In the genomic region with DNA sequence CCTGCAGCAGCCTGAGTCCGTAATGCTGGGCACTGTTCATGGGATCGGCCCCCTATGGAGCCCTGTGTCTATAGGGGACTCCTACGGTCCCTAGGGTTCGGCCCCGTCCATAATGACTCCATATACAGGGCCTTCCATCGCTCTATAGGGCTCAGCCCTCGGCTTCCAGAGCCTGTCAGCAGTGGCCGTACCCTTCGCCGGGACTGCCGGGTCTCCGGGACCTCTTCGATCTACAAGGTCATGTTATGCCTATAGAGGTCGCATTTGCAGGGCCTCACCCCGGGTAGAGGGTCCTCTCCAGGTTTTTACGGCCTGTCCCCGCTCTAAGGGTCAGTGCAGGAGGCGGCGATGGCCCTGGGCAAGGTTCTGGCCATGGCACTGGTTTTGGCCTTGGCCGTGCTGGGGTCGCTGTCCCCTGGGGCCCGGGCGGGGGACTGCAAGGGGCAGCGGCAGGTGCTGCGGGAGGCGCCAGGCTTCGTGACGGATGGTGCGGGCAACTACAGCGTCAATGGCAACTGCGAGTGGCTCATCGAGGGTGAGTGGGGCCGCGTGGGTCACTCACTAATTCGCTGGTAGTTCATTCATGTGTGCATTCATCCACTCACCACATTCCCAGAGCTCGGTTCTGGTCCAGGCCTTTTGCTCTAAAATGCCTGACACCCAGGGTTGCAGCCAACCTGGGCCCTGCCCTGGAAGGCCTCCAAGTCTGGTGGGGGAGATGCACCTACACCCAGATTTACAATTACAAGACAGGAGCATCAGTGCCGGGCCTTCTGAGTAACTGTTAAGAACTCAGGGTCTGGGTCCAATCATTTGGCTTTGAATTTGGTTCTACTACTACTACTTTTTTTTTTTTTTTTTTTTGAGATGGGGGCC, we compare ENCODE assay signal across 8 cellular contexts. TPM values are rescaled to one million over a fixed set of nuclear protein-coding genes. Genes with fewer than 3 reads are reported as not detected.
DNase-seq lines count a peak whose midpoint lies in the region; ATAC-seq and TF ChIP-seq lines count a peak whose summit lies in the region.

No MANE protein-coding gene starts in this region.

- no peaks in the 10 kb centered on the region for H3K36me3 ChIP-seq in CD4-positive, alpha-beta memory T cell (ENCODE audit: insufficient read depth, low read length)

- peak overlapping the region; percentile 89 to 95 (median 92) for H3K4me3 Mint-ChIP-seq in CD4-positive, alpha-beta memory T cell
- H3K4me3 Mint-ChIP-seq in activated CD8-positive, alpha-beta T cell treated with anti-CD3 and anti-CD28 coated beads for 36 hours: peak overlapping the region; percentile 81
- peak overlapping the region; percentile 83 for H3K4me3 Mint-ChIP-seq in osteocyte (ENCODE audit: unreplicated experiment)

- H3K4me1 Mint-ChIP-seq in CD4-positive, alpha-beta memory T cell: peaks cover 7 to 31% (median 20%) of the 10 kb centered on the region in 4 donors
- peaks cover 23% of the 10 kb centered on the region for H3K4me1 Mint-ChIP-seq in activated CD8-positive, alpha-beta T cell treated with anti-CD3 and anti-CD28 coated beads for 36 hours (ENCODE audit: low read depth)
- H3K4me1 Mint-ChIP-seq in osteocyte (ENCODE audit: unreplicated experiment): peaks cover 34% of the 10 kb centered on the region

- DNase-seq in CD4-positive, alpha-beta memory T cell: peak in 2 of 5 donors; percentile 32 to 53
- DNase-seq in GM20000 (ENCODE audit: low spot score) (peak; percentile 63), HuH-7.5 (ENCODE audit: low spot score) (peak; percentile 54), foreskin fibroblast (peak in 1 of 2 donors; percentile 46), osteocyte (ENCODE audit: extremely low spot score, unreplicated experiment) (no peak), NCI-H774 (lab: John Stamatoyannopoulos, UW) (no peak), HT-29 (ENCODE audit: low spot score) (no peak)
- DNase-seq in activated CD8-positive, alpha-beta T cell treated with anti-CD3 and anti-CD28 coated beads for 36 hours: peak; percentile 43

- CTCF ChIA-PET in CD4-positive, alpha-beta memory T cell (lab: Charles Lee; ENCODE audit: partially characterized antibody): no interaction called here
- CTCF ChIA-PET in activated CD8-positive, alpha-beta T cell treated with anti-CD3 and anti-CD28 coated beads for 36 hours (lab: Charles Lee): no interaction called here

- peak overlapping the region; percentile 81 for H3K27ac ChIP-seq in CD4-positive, alpha-beta memory T cell (ENCODE audit: low read depth, low read length)

- no peak for TF ChIP-seq CTCF in GM20000 (IDR thresholded peaks at IDR 0.05; ENCODE audit: extremely low read depth, missing control alignments)
- no peak for TF ChIP-seq CTCF in activated CD8-positive, alpha-beta T cell treated with anti-CD3 and anti-CD28 coated beads for 36 hours (IDR thresholded peaks at IDR 0.05)
- TF ChIP-seq CTCF in foreskin fibroblast (IDR thresholded peaks at IDR 0.05; ENCODE audit: low read depth, low read length): no peak
- TF ChIP-seq CTCF in osteocyte (IDR thresholded peaks at IDR 0.05): no peak

- peaks cover 5 to 12% of the 10 kb centered on the region in 2 donors for H3K27me3 Mint-ChIP-seq in CD4-positive, alpha-beta memory T cell
- peaks cover 13% of the 10 kb centered on the region for H3K27me3 Mint-ChIP-seq in activated CD8-positive, alpha-beta T cell treated with anti-CD3 and anti-CD28 coated beads for 36 hours
- peaks cover 26% of the 10 kb centered on the region for H3K27me3 Mint-ChIP-seq in osteocyte (ENCODE audit: unreplicated experiment)

- no peaks in the 10 kb centered on the region for H3K27me3 ChIP-seq in CD4-positive, alpha-beta memory T cell (ENCODE audit: insufficient read depth, low read length)

- H3K4me1 ChIP-seq in CD4-positive, alpha-beta memory T cell (ENCODE audit: insufficient read depth, low read length): peaks cover 19% of the 10 kb centered on the region

- no peaks in the 10 kb centered on the region for H3K9me3 Mint-ChIP-seq in CD4-positive, alpha-beta memory T cell
- H3K9me3 Mint-ChIP-seq in activated CD8-positive, alpha-beta T cell treated with anti-CD3 and anti-CD28 coated beads for 36 hours: no peaks in the 10 kb centered on the region
- H3K9me3 Mint-ChIP-seq in osteocyte (ENCODE audit: unreplicated experiment): no peaks in the 10 kb centered on the region

- POLR2A ChIA-PET in CD4-positive, alpha-beta memory T cell (lab: Charles Lee; ENCODE audit: partially characterized antibody): interaction anchor here (0.7 kb wide), 1 partner anchor 82 kb away, joined by 3 read pairs; no protein-coding TSS in a partner anchor
- POLR2A ChIA-PET in activated CD8-positive, alpha-beta T cell treated with anti-CD3 and anti-CD28 coated beads for 36 hours (lab: Charles Lee): interaction anchor here (0.6 kb wide), 1 partner anchor 149 kb away, joined by 3 read pairs; no protein-coding TSS in a partner anchor

- H3K9me3 ChIP-seq in CD4-positive, alpha-beta memory T cell (ENCODE audit: control insufficient read depth in 1 of 2, low read length in 2 of 2): no peaks in the 10 kb centered on the region

- intact Hi-C loops in CD4-positive, alpha-beta memory T cell (cut with micrococcal nuclease): loop anchor here (1.0 to 2.0 kb wide), 11 partner anchors 24 to 250 kb away; a partner anchor contains a TSS
- intact Hi-C loops in activated CD8-positive, alpha-beta T cell treated with anti-CD3 and anti-CD28 coated beads for 36 hours (cut with micrococcal nuclease): no loop called here

- peak overlapping the region; percentile 85 to 90 (median 89) for H3K27ac Mint-ChIP-seq in CD4-positive, alpha-beta memory T cell
- peak overlapping the region; percentile 74 for H3K27ac Mint-ChIP-seq in activated CD8-positive, alpha-beta T cell treated with anti-CD3 and anti-CD28 coated beads for 36 hours
- H3K27ac Mint-ChIP-seq in osteocyte (ENCODE audit: unreplicated experiment): peak overlapping the region; percentile 52

- ATAC-seq in activated CD8-positive, alpha-beta T cell treated with anti-CD3 and anti-CD28 coated beads for 36 hours: peak; percentile 7

- H3K4me3 ChIP-seq in CD4-positive, alpha-beta memory T cell (ENCODE audit: low read length in 2 of 2): peak overlapping the region; percentile 66 to 90
- H3K4me3 ChIP-seq in foreskin fibroblast (ENCODE audit: low read depth in 1 of 2, low read length in 2 of 2): peak overlapping the region; percentile 86 to 95

- H3K36me3 Mint-ChIP-seq in CD4-positive, alpha-beta memory T cell: peaks cover 0 to 7% of the 10 kb centered on the region in 2 donors
- no peaks in the 10 kb centered on the region for H3K36me3 Mint-ChIP-seq in activated CD8-positive, alpha-beta T cell treated with anti-CD3 and anti-CD28 coated beads for 36 hours (ENCODE audit: low read depth)
- H3K36me3 Mint-ChIP-seq in osteocyte (ENCODE audit: unreplicated experiment): no peaks in the 10 kb centered on the region

RNA-seq across cellular contexts. Expression of a gene that starts 0.7 kb away (rescaled TPM):
- 1 to 10 TPM; 8.6 to 9.5 TPM for total RNA-seq in CD4-positive, alpha-beta memory T cell
- under 1 TPM; 0.09 to 0.42 TPM for polyA plus RNA-seq in CD4-positive, alpha-beta memory T cell
- 1 to 10 TPM; 7.0 to 8.0 TPM for total RNA-seq in activated CD8-positive, alpha-beta T cell treated with anti-CD3 and anti-CD28 coated beads for 36 hours
- 75.7 and 80.9 TPM in 2 replicates for total RNA-seq in osteocyte
- total RNA-seq in HT-29 (2014; rRNA removed; shearing (Covaris generic)): 17.6 and 22.9 TPM in 2 replicates

RNA-seq across cellular contexts. Expression of a gene that starts 13.0 kb away (rescaled TPM):
- total RNA-seq in CD4-positive, alpha-beta memory T cell: not detected
- polyA plus RNA-seq in CD4-positive, alpha-beta memory T cell: not detected
- 1 to 10 TPM; 3.0 to 3.2 TPM for total RNA-seq in activated CD8-positive, alpha-beta T cell treated with anti-CD3 and anti-CD28 coated beads for 36 hours
- 0.21 and 0.78 TPM in 2 replicates for total RNA-seq in osteocyte
- 0.29 and 0.81 TPM in 2 replicates for total RNA-seq in HT-29 (2014; rRNA removed; shearing (Covaris generic))

RNA-seq across cellular contexts. Expression of a gene that starts 23.7 kb away (rescaled TPM):
- total RNA-seq in CD4-positive, alpha-beta memory T cell: 10 to 100 TPM; 17.0 to 17.2 TPM
- polyA plus RNA-seq in CD4-positive, alpha-beta memory T cell: 10 to 100 TPM; 35.0 to 43.7 TPM
- 10 to 100 TPM; 39.1 to 42.4 TPM for total RNA-seq in activated CD8-positive, alpha-beta T cell treated with anti-CD3 and anti-CD28 coated beads for 36 hours
- 44.4 and 47.2 TPM in 2 replicates for total RNA-seq in osteocyte
- 286 and 326 TPM in 2 replicates for total RNA-seq in HT-29 (2014; rRNA removed; shearing (Covaris generic))

RNA-seq across cellular contexts. Expression of a gene that starts 24.2 kb away (rescaled TPM):
- under 1 TPM; 0.28 to 0.64 TPM for total RNA-seq in CD4-positive, alpha-beta memory T cell
- under 1 TPM; 0.48 to 0.85 TPM for polyA plus RNA-seq in CD4-positive, alpha-beta memory T cell
- total RNA-seq in activated CD8-positive, alpha-beta T cell treated with anti-CD3 and anti-CD28 coated beads for 36 hours: under 1 TPM; 0.38 to 0.49 TPM
- total RNA-seq in osteocyte: 2.0 and 2.2 TPM in 2 replicates
- total RNA-seq in HT-29 (2014; rRNA removed; shearing (Covaris generic)): 4.4 and 4.7 TPM in 2 replicates

RNA-seq across cellular contexts. Expression of a gene that starts 57.1 kb away (rescaled TPM):
- 10 to 100 TPM; 81.6 to 82.6 TPM for total RNA-seq in CD4-positive, alpha-beta memory T cell
- polyA plus RNA-seq in CD4-positive, alpha-beta memory T cell: 1 to 10 TPM in 1 of 2 donors, not detected in 1; 3.5 TPM
- 10 to 100 TPM; 60.7 to 65.6 TPM for total RNA-seq in activated CD8-positive, alpha-beta T cell treated with anti-CD3 and anti-CD28 coated beads for 36 hours
- 115 and 122 TPM in 2 replicates for total RNA-seq in osteocyte
- 42.1 and 55.5 TPM in 2 replicates for total RNA-seq in HT-29 (2014; rRNA removed; shearing (Covaris generic))

Comparison
In these comparisons a context has a peak if more than half of its experiments do, and no peak if none do; other contexts are left out.
1. DNase-seq: peak in GM20000 (single experiment), HuH-7.5 (single experiment) and activated CD8-positive, alpha-beta T cell treated with anti-CD3 and anti-CD28 coated beads for 36 hours (single experiment); none in osteocyte (single experiment), NCI-H774 (single experiment) and HT-29 (single experiment).
2. Peak in every context shown above with its lines, with median percentiles within 50 percentile points of each other: H3K27ac Mint-ChIP-seq and H3K4me3 Mint-ChIP-seq.